In genomic region chr18:77055429-77056310, GRCh38 we compare ENCODE assay signal across 8 cellular contexts.
DNase-seq lines count a peak whose midpoint lies in the region; ATAC-seq lines count a peak whose summit lies in the region.

No MANE protein-coding gene starts in this region.

- H3K27ac Mint-ChIP-seq in T-helper 2 cell treated with Interferon-gamma antibody and Interleukin-4, amounts not matched to agents 5 μg/mL and 100 μg/mL, for 36 hours = peak overlapping the region; percentile 99
- peak overlapping the region; percentile 96 for H3K27ac Mint-ChIP-seq in stimulated activated memory B cell treated with anti-CD40 and anti-IgM and Interleukin-4, amounts not matched to agents 10 μg/mL and 1 μg/mL and 100 μg/mL, for 72 hours

- 0 out of 2 replicates have a peak overlapping the region, but pooled peaks have one; percentile 48 for H2AFZ ChIP-seq in GM23248

- H3K27ac ChIP-seq in GM23248 = no peak overlapping the region

- intact Hi-C loops in left cardiac atrium (cut with DNase I) = loop anchor here in 1 of 2 donors (5.0 to 10.0 kb wide), 2 partner anchors 53 to 159 kb away; no protein-coding TSS in a partner anchor

- H3K4me1 Mint-ChIP-seq in T-helper 2 cell treated with Interferon-gamma antibody and Interleukin-4, amounts not matched to agents 5 μg/mL and 100 μg/mL, for 36 hours (ENCODE audit: low read depth) = peaks cover 59% of the 10 kb centered on the region
- peaks cover 67% of the 10 kb centered on the region for H3K4me1 Mint-ChIP-seq in stimulated activated memory B cell treated with anti-CD40 and anti-IgM and Interleukin-4, amounts not matched to agents 10 μg/mL and 1 μg/mL and 100 μg/mL, for 72 hours

- no peaks in the 10 kb centered on the region for H4K20me1 ChIP-seq in GM23248 (ENCODE audit: insufficient read depth)

- peaks cover 17% of the 10 kb centered on the region for H3K4me1 ChIP-seq in GM23248 (ENCODE audit: insufficient read depth)

- peak overlapping the region; percentile 74 for H3K4me3 Mint-ChIP-seq in T-helper 2 cell treated with Interferon-gamma antibody and Interleukin-4, amounts not matched to agents 5 μg/mL and 100 μg/mL, for 36 hours
- H3K4me3 Mint-ChIP-seq in stimulated activated memory B cell treated with anti-CD40 and anti-IgM and Interleukin-4, amounts not matched to agents 10 μg/mL and 1 μg/mL and 100 μg/mL, for 72 hours = peak overlapping the region; percentile 64

- H3K9me3 ChIP-seq in GM23248 (ENCODE audit: low read depth) = no peaks in the 10 kb centered on the region

- ATAC-seq in left cardiac atrium = peak; percentile 17 to 34
- peak; percentile 44 for ATAC-seq in stimulated activated memory B cell treated with anti-CD40 and anti-IgM and Interleukin-4, amounts not matched to agents 10 μg/mL and 1 μg/mL and 100 μg/mL, for 72 hours
- no peak for ATAC-seq in GM21381 (IDR thresholded peaks at IDR 0.05; ENCODE audit: unreplicated experiment)

- no peaks in the 10 kb centered on the region for H3K79me2 ChIP-seq in GM23248 (ENCODE audit: insufficient read depth)

- H3K27me3 ChIP-seq in GM23248 (replicated peaks; ENCODE audit: insufficient read depth) = no peaks in the 10 kb centered on the region

- H3K9me3 Mint-ChIP-seq in T-helper 2 cell treated with Interferon-gamma antibody and Interleukin-4, amounts not matched to agents 5 μg/mL and 100 μg/mL, for 36 hours = no peaks in the 10 kb centered on the region
- no peaks in the 10 kb centered on the region for H3K9me3 Mint-ChIP-seq in stimulated activated memory B cell treated with anti-CD40 and anti-IgM and Interleukin-4, amounts not matched to agents 10 μg/mL and 1 μg/mL and 100 μg/mL, for 72 hours

- no peaks in the 10 kb centered on the region for H3F3A ChIP-seq in GM23248 (ENCODE audit: insufficient read depth)

- no peak overlapping the region for H3K4me3 ChIP-seq in GM23248

- in situ Hi-C loops in GM23248 (cut with MboI) = loop anchor here (25.0 kb wide), 1 partner anchor 157 kb away; no protein-coding TSS in a partner anchor

- no peak for DNase-seq in GM23248
- no peak for DNase-seq in T-helper 2 cell treated with Interferon-gamma antibody and Interleukin-4, amounts not matched to agents 5 μg/mL and 100 μg/mL, for 36 hours (ENCODE audit: low spot score)
- DNase-seq in left cardiac atrium = no peak
- DNase-seq in NCI-H345 treated with DMSO at 0.1 percent for 48 hours (lab: John Stamatoyannopoulos, UW; ENCODE audit: unreplicated experiment) = no peak
- no peak for DNase-seq in stimulated activated CD4-positive, alpha-beta T cell treated with anti-CD3 and anti-CD28 coated beads, Interleukin-4, amount 100 ng/mL, for 4 hours
- DNase-seq in mesenteric fat pad (ENCODE audit: low spot score) = no peak

- H3K9ac ChIP-seq in GM23248 = no peak overlapping the region

- no peaks in the 10 kb centered on the region for H3K27me3 Mint-ChIP-seq in T-helper 2 cell treated with Interferon-gamma antibody and Interleukin-4, amounts not matched to agents 5 μg/mL and 100 μg/mL, for 36 hours (ENCODE audit: low read depth)
- no peaks in the 10 kb centered on the region for H3K27me3 Mint-ChIP-seq in stimulated activated memory B cell treated with anti-CD40 and anti-IgM and Interleukin-4, amounts not matched to agents 10 μg/mL and 1 μg/mL and 100 μg/mL, for 72 hours

- peaks cover 42% of the 10 kb centered on the region for H3K36me3 Mint-ChIP-seq in T-helper 2 cell treated with Interferon-gamma antibody and Interleukin-4, amounts not matched to agents 5 μg/mL and 100 μg/mL, for 36 hours (ENCODE audit: low read depth)
- H3K36me3 Mint-ChIP-seq in stimulated activated memory B cell treated with anti-CD40 and anti-IgM and Interleukin-4, amounts not matched to agents 10 μg/mL and 1 μg/mL and 100 μg/mL, for 72 hours = peaks cover 22% of the 10 kb centered on the region

- WGBS in GM23248 (ENCODE audit: low coverage in 1 of 2, low lambda C conversion rate in 2 of 2, missing lambda C conversion rate in 2 of 2), 2 experiments = 76 to 81% methylated on average over 11 to 16 of the region's 16 CpGs

- no peaks in the 10 kb centered on the region for H3K9me2 ChIP-seq in GM23248 (ENCODE audit: insufficient read depth)

- H3K4me2 ChIP-seq in GM23248 (ENCODE audit: unreplicated experiment) = no peak overlapping the region

- H3K36me3 ChIP-seq in GM23248 (ENCODE audit: low read depth) = no peaks in the 10 kb centered on the region
